2 cellular contexts compared by ENCODE assay signal in the genomic region with DNA sequence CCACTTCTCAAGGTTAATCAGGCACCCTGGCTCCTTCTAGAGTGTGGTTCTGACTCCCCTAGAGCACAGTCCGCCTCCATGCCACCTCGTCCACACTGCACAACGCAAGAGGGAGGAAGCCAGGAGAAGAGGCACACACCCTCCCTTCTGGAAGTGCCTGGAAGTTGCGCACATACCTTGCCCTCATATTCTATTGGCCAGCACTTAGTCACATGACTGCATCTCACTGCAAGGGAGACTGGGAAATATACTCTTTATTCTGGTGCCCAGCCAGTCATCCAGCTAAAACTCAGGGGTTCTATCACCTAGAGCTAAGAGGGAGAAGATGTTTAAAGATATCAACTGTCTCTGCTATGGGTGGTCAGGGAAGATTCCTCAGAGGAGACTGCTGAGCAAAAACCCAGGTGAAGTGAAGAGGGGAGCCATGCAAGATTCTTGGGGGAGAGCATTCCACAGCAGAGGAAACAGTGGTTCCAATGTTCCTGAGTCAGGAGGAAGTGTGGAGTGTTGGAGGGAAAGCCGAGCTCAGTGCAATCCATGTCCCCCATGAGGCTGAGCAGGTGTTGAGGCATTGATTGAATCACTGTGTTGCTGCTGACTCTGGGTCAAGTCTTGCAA.
TF ChIP-seq lines count a peak whose summit lies in the region.

No MANE protein-coding gene starts in this region.

TF ChIP-seq in HCT116, 20 proteins besides CTCF, POLR2A, EP300 and RAD21:
- TF ChIP-seq YY1 (IDR thresholded peaks at IDR 0.05; ENCODE audit: extremely low read depth, insufficient replicate concordance, low read depth, low read length) (no peak), EGR1 (IDR thresholded peaks at IDR 0.05; ENCODE audit: low read depth) (no peak), ATF3 (IDR thresholded peaks at IDR 0.05) (no peak), EZH2 (IDR thresholded peaks at IDR 0.05) (no peak), EZH2phosphoT487 (IDR thresholded peaks at IDR 0.05; ENCODE audit: borderline replicate concordance) (no peak), FOSL1 (IDR thresholded peaks at IDR 0.05; ENCODE audit: low read depth) (no peak), JUND (IDR thresholded peaks at IDR 0.05) (no peak), SP1 (IDR thresholded peaks at IDR 0.05; ENCODE audit: low read depth) (no peak), TCF7L2 (IDR thresholded peaks at IDR 0.05; ENCODE audit: borderline replicate concordance, extremely low read depth, insufficient read depth, insufficient read length) (no peak), CBX3 (IDR thresholded peaks at IDR 0.05; ENCODE audit: low read depth) (no peak), POLR2AphosphoS5 (IDR thresholded peaks at IDR 0.05; ENCODE audit: low read depth, low read length) (no peak), ELF1 (IDR thresholded peaks at IDR 0.05; ENCODE audit: borderline replicate concordance, low read depth) (no peak), CEBPB (IDR thresholded peaks at IDR 0.05; ENCODE audit: low read depth) (no peak), SRF (IDR thresholded peaks at IDR 0.05; ENCODE audit: low read depth) (no peak)
- TF ChIP-seq, protein P1, sequence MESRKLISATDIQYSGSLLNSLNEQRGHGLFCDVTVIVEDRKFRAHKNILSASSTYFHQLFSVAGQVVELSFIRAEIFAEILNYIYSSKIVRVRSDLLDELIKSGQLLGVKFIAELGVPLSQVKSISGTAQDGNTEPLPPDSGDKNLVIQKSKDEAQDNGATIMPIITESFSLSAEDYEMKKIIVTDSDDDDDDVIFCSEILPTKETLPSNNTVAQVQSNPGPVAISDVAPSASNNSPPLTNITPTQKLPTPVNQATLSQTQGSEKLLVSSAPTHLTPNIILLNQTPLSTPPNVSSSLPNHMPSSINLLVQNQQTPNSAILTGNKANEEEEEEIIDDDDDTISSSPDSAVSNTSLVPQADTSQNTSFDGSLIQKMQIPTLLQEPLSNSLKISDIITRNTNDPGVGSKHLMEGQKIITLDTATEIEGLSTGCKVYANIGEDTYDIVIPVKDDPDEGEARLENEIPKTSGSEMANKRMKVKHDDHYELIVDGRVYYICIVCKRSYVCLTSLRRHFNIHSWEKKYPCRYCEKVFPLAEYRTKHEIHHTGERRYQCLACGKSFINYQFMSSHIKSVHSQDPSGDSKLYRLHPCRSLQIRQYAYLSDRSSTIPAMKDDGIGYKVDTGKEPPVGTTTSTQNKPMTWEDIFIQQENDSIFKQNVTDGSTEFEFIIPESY (IDR thresholded peaks at IDR 0.05; ENCODE audit: extremely low read depth, insufficient replicate concordance, low read length): no peak

TF ChIP-seq in K562, 482 proteins besides CTCF, POLR2A, EP300 and RAD21 (continues in another document):
- no peak for TF ChIP-seq NFE2 (IDR thresholded peaks at IDR 0.05; ENCODE audit: low read depth)
- TF ChIP-seq ZNF347 (CRISPR knock-in tag; IDR thresholded peaks at IDR 0.05; ENCODE audit: low read depth): no peak
- TF ChIP-seq PTBP1 (IDR thresholded peaks at IDR 0.05; ENCODE audit: low read depth, low read length): no peak
- no peak for TF ChIP-seq ZBTB40 (IDR thresholded peaks at IDR 0.05)
- TF ChIP-seq ZBTB40 (CRISPR knock-in tag; IDR thresholded peaks at IDR 0.05): no peak
- TF ChIP-seq HDAC3 (IDR thresholded peaks at IDR 0.05; ENCODE audit: borderline replicate concordance, partially characterized antibody): no peak
- 0 out of 2 replicates have a peak, but pooled peaks have one; percentile 19 for TF ChIP-seq GABPA (tag; conservative IDR thresholded peaks at IDR 0.05; ENCODE audit: low read depth)
- TF ChIP-seq TCF7 (IDR thresholded peaks at IDR 0.05; ENCODE audit: borderline replicate concordance): no peak
- no peak for TF ChIP-seq ZC3H11A (IDR thresholded peaks at IDR 0.05; ENCODE audit: low read depth, low read length)
- no peak for TF ChIP-seq MCM2 (IDR thresholded peaks at IDR 0.05; ENCODE audit: low read depth)
- peak; percentile 42 for TF ChIP-seq RBM25 (IDR thresholded peaks at IDR 0.05; ENCODE audit: low read depth, low read length, severe bottlenecking)
- no peak for TF ChIP-seq PHTF2 (CRISPR knock-in tag; IDR thresholded peaks at IDR 0.05)
- TF ChIP-seq RBBP5 (IDR thresholded peaks at IDR 0.05; ENCODE audit: borderline replicate concordance, insufficient read depth, low read length, poor library complexity, severe bottlenecking): no peak
- no peak for TF ChIP-seq MBD2 (IDR thresholded peaks at IDR 0.05; ENCODE audit: borderline replicate concordance, low read depth)
- no peak for TF ChIP-seq PRMT5 (CRISPR knock-in tag; IDR thresholded peaks at IDR 0.05)
- no peak for TF ChIP-seq RCOR1 (IDR thresholded peaks at IDR 0.05; ENCODE audit: borderline replicate concordance in 1 of 2, low read depth in 2 of 2, low read length in 2 of 2)
- TF ChIP-seq, protein P2, sequence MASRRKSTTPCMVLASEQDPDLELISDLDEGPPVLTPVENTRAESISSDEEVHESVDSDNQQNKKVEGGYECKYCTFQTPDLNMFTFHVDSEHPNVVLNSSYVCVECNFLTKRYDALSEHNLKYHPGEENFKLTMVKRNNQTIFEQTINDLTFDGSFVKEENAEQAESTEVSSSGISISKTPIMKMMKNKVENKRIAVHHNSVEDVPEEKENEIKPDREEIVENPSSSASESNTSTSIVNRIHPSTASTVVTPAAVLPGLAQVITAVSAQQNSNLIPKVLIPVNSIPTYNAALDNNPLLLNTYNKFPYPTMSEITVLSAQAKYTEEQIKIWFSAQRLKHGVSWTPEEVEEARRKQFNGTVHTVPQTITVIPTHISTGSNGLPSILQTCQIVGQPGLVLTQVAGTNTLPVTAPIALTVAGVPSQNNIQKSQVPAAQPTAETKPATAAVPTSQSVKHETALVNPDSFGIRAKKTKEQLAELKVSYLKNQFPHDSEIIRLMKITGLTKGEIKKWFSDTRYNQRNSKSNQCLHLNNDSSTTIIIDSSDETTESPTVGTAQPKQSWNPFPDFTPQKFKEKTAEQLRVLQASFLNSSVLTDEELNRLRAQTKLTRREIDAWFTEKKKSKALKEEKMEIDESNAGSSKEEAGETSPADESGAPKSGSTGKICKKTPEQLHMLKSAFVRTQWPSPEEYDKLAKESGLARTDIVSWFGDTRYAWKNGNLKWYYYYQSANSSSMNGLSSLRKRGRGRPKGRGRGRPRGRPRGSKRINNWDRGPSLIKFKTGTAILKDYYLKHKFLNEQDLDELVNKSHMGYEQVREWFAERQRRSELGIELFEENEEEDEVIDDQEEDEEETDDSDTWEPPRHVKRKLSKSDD (conservative IDR thresholded peaks at IDR 0.05; ENCODE audit: low read length): no peak
- no peak for TF ChIP-seq FOXK2 (conservative IDR thresholded peaks at IDR 0.05 in 1 of 2, IDR thresholded peaks at IDR 0.05 in 1 of 2; ENCODE audit: low read depth in 2 of 2)
- no peak for TF ChIP-seq LCOR (CRISPR knock-in tag; IDR thresholded peaks at IDR 0.05)
- no peak for TF ChIP-seq KLF16 (IDR thresholded peaks at IDR 0.05)
- TF ChIP-seq CBFA2T3 (IDR thresholded peaks at IDR 0.05): no peak
- no peak for TF ChIP-seq TAF7 (tag; IDR thresholded peaks at IDR 0.05)
- TF ChIP-seq, protein P3, sequence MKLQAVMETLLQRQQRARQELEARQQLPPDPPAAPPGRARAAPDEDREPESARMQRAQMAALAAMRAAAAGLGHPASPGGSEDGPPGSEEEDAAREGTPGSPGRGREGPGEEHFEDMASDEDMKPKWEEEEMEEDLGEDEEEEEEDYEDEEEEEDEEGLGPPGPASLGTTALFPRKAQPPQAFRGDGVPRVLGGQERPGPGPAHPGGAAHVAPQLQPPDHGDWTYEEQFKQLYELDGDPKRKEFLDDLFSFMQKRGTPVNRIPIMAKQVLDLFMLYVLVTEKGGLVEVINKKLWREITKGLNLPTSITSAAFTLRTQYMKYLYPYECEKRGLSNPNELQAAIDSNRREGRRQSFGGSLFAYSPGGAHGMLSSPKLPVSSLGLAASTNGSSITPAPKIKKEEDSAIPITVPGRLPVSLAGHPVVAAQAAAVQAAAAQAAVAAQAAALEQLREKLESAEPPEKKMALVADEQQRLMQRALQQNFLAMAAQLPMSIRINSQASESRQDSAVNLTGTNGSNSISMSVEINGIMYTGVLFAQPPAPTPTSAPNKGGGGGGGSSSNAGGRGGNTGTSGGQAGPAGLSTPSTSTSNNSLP (IDR thresholded peaks at IDR 0.05; ENCODE audit: borderline replicate concordance, low read depth, low read length): no peak
- TF ChIP-seq, protein P4, sequence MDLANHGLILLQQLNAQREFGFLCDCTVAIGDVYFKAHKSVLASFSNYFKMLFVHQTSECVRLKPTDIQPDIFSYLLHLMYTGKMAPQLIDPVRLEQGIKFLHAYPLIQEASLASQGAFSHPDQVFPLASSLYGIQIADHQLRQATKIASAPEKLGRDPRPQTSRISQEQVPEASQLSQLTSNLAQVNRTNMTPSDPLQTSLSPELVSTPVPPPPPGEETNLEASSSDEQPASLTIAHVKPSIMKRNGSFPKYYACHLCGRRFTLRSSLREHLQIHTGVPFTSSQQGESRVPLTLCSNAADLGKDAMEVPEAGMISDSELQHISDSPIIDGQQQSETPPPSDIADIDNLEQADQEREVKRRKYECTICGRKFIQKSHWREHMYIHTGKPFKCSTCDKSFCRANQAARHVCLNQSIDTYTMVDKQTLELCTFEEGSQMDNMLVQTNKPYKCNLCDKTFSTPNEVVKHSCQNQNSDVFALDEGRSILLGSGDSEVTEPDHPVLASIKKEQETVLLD (IDR thresholded peaks at IDR 0.05): no peak
- no peak for TF ChIP-seq MEIS2 (IDR thresholded peaks at IDR 0.05; ENCODE audit: partially characterized antibody)
- TF ChIP-seq POLR3A (IDR thresholded peaks at IDR 0.05; ENCODE audit: borderline replicate concordance, extremely low read depth, insufficient read depth, insufficient read length): no peak
- TF ChIP-seq TOE1 (IDR thresholded peaks at IDR 0.05; ENCODE audit: borderline replicate concordance): peak; percentile 52; the same call in 1 of the 2 replicates
- TF ChIP-seq TOE1 (CRISPR knock-in tag; IDR thresholded peaks at IDR 0.05; ENCODE audit: borderline replicate concordance, low read depth): no peak
- no peak for TF ChIP-seq ETS2 (tag; IDR thresholded peaks at IDR 0.05; ENCODE audit: borderline replicate concordance, poor library complexity, severe bottlenecking)
- TF ChIP-seq FOXM1 (IDR thresholded peaks at IDR 0.05; ENCODE audit: low read depth): no peak
- no peak for TF ChIP-seq FOXM1 (CRISPR knock-in tag; IDR thresholded peaks at IDR 0.05; ENCODE audit: low read depth)
- no peak for TF ChIP-seq SREBF1 (IDR thresholded peaks at IDR 0.05; ENCODE audit: borderline replicate concordance, low read depth, low read length)
- TF ChIP-seq RAD51 (IDR thresholded peaks at IDR 0.05; ENCODE audit: borderline replicate concordance, low read depth): peak; percentile 60
- TF ChIP-seq ZNF445 (CRISPR knock-in tag; IDR thresholded peaks at IDR 0.05; ENCODE audit: low read depth): no peak
- no peak for TF ChIP-seq POLR2AphosphoS5 (IDR thresholded peaks at IDR 0.05; ENCODE audit: control insufficient read depth, insufficient read depth, low read depth, low read length)
- no peak for TF ChIP-seq GABPB2 (CRISPR knock-in tag; conservative IDR thresholded peaks at IDR 0.05)
- no peak for TF ChIP-seq RFX1 (IDR thresholded peaks at IDR 0.05)
- TF ChIP-seq SAP30 (IDR thresholded peaks at IDR 0.05; ENCODE audit: borderline replicate concordance, insufficient read depth, low read depth, low read length, poor library complexity, severe bottlenecking): no peak
